In the genomic region with DNA sequence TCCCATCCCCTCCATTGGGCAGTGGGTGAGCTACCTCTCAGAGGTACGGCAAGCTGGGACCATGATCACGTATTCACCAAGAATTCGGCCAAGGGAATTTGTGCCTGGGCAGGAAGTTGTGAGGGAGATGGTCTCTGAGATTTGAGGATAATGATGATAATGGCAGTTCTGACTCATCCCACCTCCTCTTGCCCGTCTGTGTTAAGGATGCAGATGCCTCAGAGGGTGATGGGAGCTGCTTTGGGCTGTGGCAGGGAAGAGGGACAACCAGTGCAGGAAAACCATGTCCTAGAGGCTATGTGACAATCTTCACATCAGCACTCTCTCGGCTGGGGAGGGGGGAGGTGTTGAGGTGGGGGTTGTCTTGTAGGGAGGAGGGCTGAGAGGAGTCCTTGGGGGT, we compare ENCODE assay signal across 18 cellular contexts. TPM values are rescaled to one million over a fixed set of nuclear protein-coding genes. Genes with fewer than 3 reads are reported as not detected.
"Had no signal": no experiment of that assay in that cellular context is flagged by ENCODE, and none has a peak within 500 bp of the region (broad histone marks: within the 10 kb centered on the region; RNA-seq: fewer than 3 reads in every experiment).

No MANE protein-coding gene starts in this region.

- H2AFZ ChIP-seq: neural progenitor cell had no signal

- H3K9me3 ChIP-seq: pancreas had no signal

- H3K4me3 ChIP-seq: cardiac muscle cell, gastrocnemius medialis, heart right ventricle, left ventricle myocardium inferior, neural progenitor cell, pancreas had no signal

- H3K4me1 ChIP-seq: gastrocnemius medialis, heart right ventricle, left ventricle myocardium inferior, neural progenitor cell, pancreas had no signal

- H3K9ac ChIP-seq: neural progenitor cell had no signal

- H3K27ac Mint-ChIP-seq: activated CD8-positive, alpha-beta T cell treated with anti-CD3 and anti-CD28 coated beads, Interleukin-2, amount 10 ng/mL, durations not matched to agents 7 days and 5 days; activated naive CD4-positive, alpha-beta T cell treated with anti-CD3 and anti-CD28 coated beads for 36 hours; neural progenitor cell had no signal

- H3K36me3 Mint-ChIP-seq: neural progenitor cell had no signal

- H3K27ac ChIP-seq: cardiac muscle cell, gastrocnemius medialis, heart right ventricle, left ventricle myocardium inferior, neural progenitor cell, pancreas, VCaP had no signal

- H3K4me3 Mint-ChIP-seq: activated CD8-positive, alpha-beta T cell treated with anti-CD3 and anti-CD28 coated beads, Interleukin-2, amount 10 ng/mL, durations not matched to agents 7 days and 5 days; activated naive CD4-positive, alpha-beta T cell treated with anti-CD3 and anti-CD28 coated beads for 36 hours; neural progenitor cell had no signal

- H3K4me2 ChIP-seq: neural progenitor cell had no signal

- DNase-seq: activated CD4-positive, alpha-beta T cell treated with anti-CD3 and anti-CD28 coated beads for 4 hours; activated CD8-positive, alpha-beta T cell treated with anti-CD3 and anti-CD28 coated beads, Interleukin-2, amount 10 ng/mL, durations not matched to agents 7 days and 5 days; activated naive CD4-positive, alpha-beta T cell treated with anti-CD3 and anti-CD28 coated beads for 36 hours; cortex of kidney; effector CD8-positive, alpha-beta T cell; gastrocnemius medialis; heart right ventricle; left ventricle myocardium inferior; mesenchymal stem cell; pancreas; stimulated activated CD4-positive, alpha-beta T cell treated with anti-CD3 and anti-CD28 coated beads, Interleukin-15, amount 100 ng/mL, for 24 hours; stimulated activated CD4-positive, alpha-beta T cell treated with anti-CD3 and anti-CD28 coated beads, Interleukin-4, amount 100 ng/mL, for 24 hours; T1000 had no signal

- H3K36me3 ChIP-seq: cardiac muscle cell, gastrocnemius medialis, heart right ventricle, left ventricle myocardium inferior, neural progenitor cell, pancreas had no signal

- ATAC-seq: activated CD8-positive, alpha-beta T cell treated with anti-CD3 and anti-CD28 coated beads, Interleukin-2, amount 10 ng/mL, durations not matched to agents 7 days and 5 days; gastrocnemius medialis; heart right ventricle; pancreas had no signal

- H3K27me3 ChIP-seq: gastrocnemius medialis, neural progenitor cell, pancreas had no signal

RNA-seq across cellular contexts. Expression of a gene that starts 4.3 kb away (rescaled TPM):
- total RNA-seq: activated CD8-positive, alpha-beta T cell treated with anti-CD3 and anti-CD28 coated beads, Interleukin-2, amount 10 ng/mL, durations not matched to agents 7 days and 5 days; activated naive CD4-positive, alpha-beta T cell treated with anti-CD3 and anti-CD28 coated beads for 36 hours; cardiac muscle cell; gastrocnemius medialis; heart right ventricle; left ventricle myocardium inferior; pancreas; urinary bladder had no signal
- polyA plus RNA-seq: cardiac muscle cell, heart right ventricle, pancreas, thymus, urinary bladder had no signal
